ENCODE assay signal across 1 cellular context in the genomic region with DNA sequence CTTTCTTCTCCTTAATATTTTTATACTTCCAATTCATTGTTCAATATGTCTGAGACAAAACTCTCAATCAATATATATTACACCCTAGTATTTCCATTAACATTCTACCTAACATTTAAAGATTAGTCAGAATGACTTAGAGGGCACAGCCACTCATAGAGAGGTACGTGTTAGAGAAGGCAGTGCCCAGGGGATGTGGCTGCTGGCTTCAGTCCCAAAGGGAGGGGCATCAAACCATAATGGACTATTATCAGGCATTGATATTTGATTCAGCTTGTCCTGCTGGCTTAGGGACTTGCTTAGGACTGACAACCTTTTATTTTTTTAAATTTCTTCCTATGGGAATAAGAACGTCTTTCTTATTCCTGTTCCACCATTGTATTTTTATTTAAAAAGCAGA.
TF ChIP-seq lines count a peak whose summit lies in the region.

No MANE protein-coding gene starts in this region.

TF ChIP-seq in WTC11, 78 proteins besides CTCF, POLR2A, EP300 and RAD21 (continued from another document):
- TF ChIP-seq ARID4B (CRISPR knock-in tag; IDR thresholded peaks at IDR 0.05; ENCODE audit: borderline replicate concordance) (no peak), MLX (CRISPR knock-in tag; IDR thresholded peaks at IDR 0.05) (no peak), ATF2 (CRISPR knock-in tag; IDR thresholded peaks at IDR 0.05; ENCODE audit: borderline replicate concordance, low read depth) (no peak), HMGA2 (CRISPR knock-in tag; IDR thresholded peaks at IDR 0.05) (no peak), ELF4 (CRISPR knock-in tag; IDR thresholded peaks at IDR 0.05; ENCODE audit: low read depth) (no peak), GTF2I (CRISPR knock-in tag; conservative IDR thresholded peaks at IDR 0.05) (no peak), RELA (CRISPR knock-in tag; IDR thresholded peaks at IDR 0.05; ENCODE audit: borderline replicate concordance) (no peak), ZNF317 (CRISPR knock-in tag; IDR thresholded peaks at IDR 0.05; ENCODE audit: borderline replicate concordance, low read depth) (no peak)
- TF ChIP-seq, protein P1, sequence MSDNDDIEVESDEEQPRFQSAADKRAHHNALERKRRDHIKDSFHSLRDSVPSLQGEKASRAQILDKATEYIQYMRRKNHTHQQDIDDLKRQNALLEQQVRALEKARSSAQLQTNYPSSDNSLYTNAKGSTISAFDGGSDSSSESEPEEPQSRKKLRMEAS (CRISPR knock-in tag; IDR thresholded peaks at IDR 0.05) = no peak
